1 cellular context compared by ENCODE assay signal in the genomic region with DNA sequence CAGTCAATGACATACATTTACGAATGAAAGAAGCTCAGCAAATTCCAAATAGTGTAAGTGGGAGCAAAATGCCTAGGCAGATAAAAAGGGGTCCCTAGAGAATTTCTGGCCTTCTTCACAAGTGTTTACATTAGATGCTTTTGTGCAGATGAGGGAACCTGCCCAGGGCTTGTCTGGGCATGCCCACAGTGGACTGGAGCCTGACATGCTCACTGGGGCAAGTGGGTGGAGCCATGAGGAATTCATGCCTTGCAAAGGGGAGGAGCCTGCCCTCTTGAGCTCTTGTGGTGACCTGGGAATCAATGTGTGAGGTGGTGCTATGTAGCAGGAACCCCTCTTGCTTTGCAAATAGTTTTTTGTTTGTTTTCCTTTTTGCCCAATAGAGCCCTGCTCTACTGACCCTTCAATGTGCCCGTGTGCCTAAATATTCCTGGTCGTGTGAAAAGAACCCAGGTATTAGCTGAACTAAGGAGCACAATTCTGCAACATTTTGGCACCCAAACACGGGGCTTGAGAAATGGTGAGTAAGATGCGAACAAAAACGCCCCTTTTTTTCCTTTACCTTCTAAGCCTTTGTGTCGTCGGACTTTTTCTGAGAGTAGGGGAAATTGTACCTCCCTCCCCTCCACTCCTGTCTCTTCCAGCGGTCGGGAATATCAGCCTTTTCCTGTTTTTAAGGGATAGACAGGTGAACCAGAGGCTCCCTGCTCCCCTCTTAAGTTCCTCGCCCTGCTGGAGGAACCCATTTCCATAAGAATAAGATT.
TF ChIP-seq lines count a peak whose summit lies in the region.

No MANE protein-coding gene starts in this region.

TF ChIP-seq in H1, 55 proteins besides CTCF, POLR2A, EP300 and RAD21 (continued from another document):
- no peak for TF ChIP-seq MAFK (IDR thresholded peaks at IDR 0.05; ENCODE audit: low read depth, low read length)
- TF ChIP-seq SIX5 (IDR thresholded peaks at IDR 0.05; ENCODE audit: low read depth, low read length): no peak
- no peak for TF ChIP-seq NANOG (IDR thresholded peaks at IDR 0.05; ENCODE audit: insufficient read depth, low read depth, low read length, poor library complexity, severe bottlenecking)
- TF ChIP-seq BRCA1 (IDR thresholded peaks at IDR 0.05; ENCODE audit: low read depth, low read length): no peak
- TF ChIP-seq RXRA (IDR thresholded peaks at IDR 0.05; ENCODE audit: insufficient read depth, low read depth, low read length): no peak
- TF ChIP-seq EZH2 (IDR thresholded peaks at IDR 0.05; ENCODE audit: low read depth, low read length, severe bottlenecking): no peak
- TF ChIP-seq, protein P1, sequence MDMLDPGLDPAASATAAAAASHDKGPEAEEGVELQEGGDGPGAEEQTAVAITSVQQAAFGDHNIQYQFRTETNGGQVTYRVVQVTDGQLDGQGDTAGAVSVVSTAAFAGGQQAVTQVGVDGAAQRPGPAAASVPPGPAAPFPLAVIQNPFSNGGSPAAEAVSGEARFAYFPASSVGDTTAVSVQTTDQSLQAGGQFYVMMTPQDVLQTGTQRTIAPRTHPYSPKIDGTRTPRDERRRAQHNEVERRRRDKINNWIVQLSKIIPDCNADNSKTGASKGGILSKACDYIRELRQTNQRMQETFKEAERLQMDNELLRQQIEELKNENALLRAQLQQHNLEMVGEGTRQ (IDR thresholded peaks at IDR 0.05; ENCODE audit: low read length): no peak
- TF ChIP-seq SP1 (IDR thresholded peaks at IDR 0.05; ENCODE audit: low read depth, low read length): 0 out of 2 replicates have a peak, but pooled peaks have one; percentile 12
- TF ChIP-seq ASH2L (IDR thresholded peaks at IDR 0.05; ENCODE audit: low read length): no peak
- peak; percentile 89 for TF ChIP-seq TAF1 (IDR thresholded peaks at IDR 0.05; ENCODE audit: low read depth, low read length)
- TF ChIP-seq YY1 (IDR thresholded peaks at IDR 0.05; ENCODE audit: low read depth, low read length): no peak
- no peak for TF ChIP-seq ZNF274 (IDR thresholded peaks at IDR 0.05; ENCODE audit: borderline replicate concordance, extremely low read depth, low read length)
- TF ChIP-seq, protein P2, sequence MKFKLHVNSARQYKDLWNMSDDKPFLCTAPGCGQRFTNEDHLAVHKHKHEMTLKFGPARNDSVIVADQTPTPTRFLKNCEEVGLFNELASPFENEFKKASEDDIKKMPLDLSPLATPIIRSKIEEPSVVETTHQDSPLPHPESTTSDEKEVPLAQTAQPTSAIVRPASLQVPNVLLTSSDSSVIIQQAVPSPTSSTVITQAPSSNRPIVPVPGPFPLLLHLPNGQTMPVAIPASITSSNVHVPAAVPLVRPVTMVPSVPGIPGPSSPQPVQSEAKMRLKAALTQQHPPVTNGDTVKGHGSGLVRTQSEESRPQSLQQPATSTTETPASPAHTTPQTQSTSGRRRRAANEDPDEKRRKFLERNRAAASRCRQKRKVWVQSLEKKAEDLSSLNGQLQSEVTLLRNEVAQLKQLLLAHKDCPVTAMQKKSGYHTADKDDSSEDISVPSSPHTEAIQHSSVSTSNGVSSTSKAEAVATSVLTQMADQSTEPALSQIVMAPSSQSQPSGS (IDR thresholded peaks at IDR 0.05; ENCODE audit: low read length): no peak
- no peak for TF ChIP-seq GABPA (IDR thresholded peaks at IDR 0.05; ENCODE audit: borderline replicate concordance, insufficient read depth, low read length)
- TF ChIP-seq CBX8 (IDR thresholded peaks at IDR 0.05; ENCODE audit: borderline replicate concordance, low read depth, low read length): no peak
- TF ChIP-seq CTBP2 (IDR thresholded peaks at IDR 0.05; ENCODE audit: borderline replicate concordance, insufficient read depth, insufficient read length, low read length): no peak
- no peak for TF ChIP-seq CBX5 (IDR thresholded peaks at IDR 0.05; ENCODE audit: low read depth, low read length)
- TF ChIP-seq, protein P3, sequence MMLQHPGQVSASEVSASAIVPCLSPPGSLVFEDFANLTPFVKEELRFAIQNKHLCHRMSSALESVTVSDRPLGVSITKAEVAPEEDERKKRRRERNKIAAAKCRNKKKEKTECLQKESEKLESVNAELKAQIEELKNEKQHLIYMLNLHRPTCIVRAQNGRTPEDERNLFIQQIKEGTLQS (IDR thresholded peaks at IDR 0.05; ENCODE audit: insufficient read depth, low read depth, low read length): no peak
- TF ChIP-seq, protein P4, sequence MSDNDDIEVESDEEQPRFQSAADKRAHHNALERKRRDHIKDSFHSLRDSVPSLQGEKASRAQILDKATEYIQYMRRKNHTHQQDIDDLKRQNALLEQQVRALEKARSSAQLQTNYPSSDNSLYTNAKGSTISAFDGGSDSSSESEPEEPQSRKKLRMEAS (IDR thresholded peaks at IDR 0.05): no peak
- TF ChIP-seq BACH1 (IDR thresholded peaks at IDR 0.05; ENCODE audit: low read length): no peak
- no peak for TF ChIP-seq RBBP5 (IDR thresholded peaks at IDR 0.05; ENCODE audit: borderline replicate concordance, low read depth, low read length)
- TF ChIP-seq, protein P5, sequence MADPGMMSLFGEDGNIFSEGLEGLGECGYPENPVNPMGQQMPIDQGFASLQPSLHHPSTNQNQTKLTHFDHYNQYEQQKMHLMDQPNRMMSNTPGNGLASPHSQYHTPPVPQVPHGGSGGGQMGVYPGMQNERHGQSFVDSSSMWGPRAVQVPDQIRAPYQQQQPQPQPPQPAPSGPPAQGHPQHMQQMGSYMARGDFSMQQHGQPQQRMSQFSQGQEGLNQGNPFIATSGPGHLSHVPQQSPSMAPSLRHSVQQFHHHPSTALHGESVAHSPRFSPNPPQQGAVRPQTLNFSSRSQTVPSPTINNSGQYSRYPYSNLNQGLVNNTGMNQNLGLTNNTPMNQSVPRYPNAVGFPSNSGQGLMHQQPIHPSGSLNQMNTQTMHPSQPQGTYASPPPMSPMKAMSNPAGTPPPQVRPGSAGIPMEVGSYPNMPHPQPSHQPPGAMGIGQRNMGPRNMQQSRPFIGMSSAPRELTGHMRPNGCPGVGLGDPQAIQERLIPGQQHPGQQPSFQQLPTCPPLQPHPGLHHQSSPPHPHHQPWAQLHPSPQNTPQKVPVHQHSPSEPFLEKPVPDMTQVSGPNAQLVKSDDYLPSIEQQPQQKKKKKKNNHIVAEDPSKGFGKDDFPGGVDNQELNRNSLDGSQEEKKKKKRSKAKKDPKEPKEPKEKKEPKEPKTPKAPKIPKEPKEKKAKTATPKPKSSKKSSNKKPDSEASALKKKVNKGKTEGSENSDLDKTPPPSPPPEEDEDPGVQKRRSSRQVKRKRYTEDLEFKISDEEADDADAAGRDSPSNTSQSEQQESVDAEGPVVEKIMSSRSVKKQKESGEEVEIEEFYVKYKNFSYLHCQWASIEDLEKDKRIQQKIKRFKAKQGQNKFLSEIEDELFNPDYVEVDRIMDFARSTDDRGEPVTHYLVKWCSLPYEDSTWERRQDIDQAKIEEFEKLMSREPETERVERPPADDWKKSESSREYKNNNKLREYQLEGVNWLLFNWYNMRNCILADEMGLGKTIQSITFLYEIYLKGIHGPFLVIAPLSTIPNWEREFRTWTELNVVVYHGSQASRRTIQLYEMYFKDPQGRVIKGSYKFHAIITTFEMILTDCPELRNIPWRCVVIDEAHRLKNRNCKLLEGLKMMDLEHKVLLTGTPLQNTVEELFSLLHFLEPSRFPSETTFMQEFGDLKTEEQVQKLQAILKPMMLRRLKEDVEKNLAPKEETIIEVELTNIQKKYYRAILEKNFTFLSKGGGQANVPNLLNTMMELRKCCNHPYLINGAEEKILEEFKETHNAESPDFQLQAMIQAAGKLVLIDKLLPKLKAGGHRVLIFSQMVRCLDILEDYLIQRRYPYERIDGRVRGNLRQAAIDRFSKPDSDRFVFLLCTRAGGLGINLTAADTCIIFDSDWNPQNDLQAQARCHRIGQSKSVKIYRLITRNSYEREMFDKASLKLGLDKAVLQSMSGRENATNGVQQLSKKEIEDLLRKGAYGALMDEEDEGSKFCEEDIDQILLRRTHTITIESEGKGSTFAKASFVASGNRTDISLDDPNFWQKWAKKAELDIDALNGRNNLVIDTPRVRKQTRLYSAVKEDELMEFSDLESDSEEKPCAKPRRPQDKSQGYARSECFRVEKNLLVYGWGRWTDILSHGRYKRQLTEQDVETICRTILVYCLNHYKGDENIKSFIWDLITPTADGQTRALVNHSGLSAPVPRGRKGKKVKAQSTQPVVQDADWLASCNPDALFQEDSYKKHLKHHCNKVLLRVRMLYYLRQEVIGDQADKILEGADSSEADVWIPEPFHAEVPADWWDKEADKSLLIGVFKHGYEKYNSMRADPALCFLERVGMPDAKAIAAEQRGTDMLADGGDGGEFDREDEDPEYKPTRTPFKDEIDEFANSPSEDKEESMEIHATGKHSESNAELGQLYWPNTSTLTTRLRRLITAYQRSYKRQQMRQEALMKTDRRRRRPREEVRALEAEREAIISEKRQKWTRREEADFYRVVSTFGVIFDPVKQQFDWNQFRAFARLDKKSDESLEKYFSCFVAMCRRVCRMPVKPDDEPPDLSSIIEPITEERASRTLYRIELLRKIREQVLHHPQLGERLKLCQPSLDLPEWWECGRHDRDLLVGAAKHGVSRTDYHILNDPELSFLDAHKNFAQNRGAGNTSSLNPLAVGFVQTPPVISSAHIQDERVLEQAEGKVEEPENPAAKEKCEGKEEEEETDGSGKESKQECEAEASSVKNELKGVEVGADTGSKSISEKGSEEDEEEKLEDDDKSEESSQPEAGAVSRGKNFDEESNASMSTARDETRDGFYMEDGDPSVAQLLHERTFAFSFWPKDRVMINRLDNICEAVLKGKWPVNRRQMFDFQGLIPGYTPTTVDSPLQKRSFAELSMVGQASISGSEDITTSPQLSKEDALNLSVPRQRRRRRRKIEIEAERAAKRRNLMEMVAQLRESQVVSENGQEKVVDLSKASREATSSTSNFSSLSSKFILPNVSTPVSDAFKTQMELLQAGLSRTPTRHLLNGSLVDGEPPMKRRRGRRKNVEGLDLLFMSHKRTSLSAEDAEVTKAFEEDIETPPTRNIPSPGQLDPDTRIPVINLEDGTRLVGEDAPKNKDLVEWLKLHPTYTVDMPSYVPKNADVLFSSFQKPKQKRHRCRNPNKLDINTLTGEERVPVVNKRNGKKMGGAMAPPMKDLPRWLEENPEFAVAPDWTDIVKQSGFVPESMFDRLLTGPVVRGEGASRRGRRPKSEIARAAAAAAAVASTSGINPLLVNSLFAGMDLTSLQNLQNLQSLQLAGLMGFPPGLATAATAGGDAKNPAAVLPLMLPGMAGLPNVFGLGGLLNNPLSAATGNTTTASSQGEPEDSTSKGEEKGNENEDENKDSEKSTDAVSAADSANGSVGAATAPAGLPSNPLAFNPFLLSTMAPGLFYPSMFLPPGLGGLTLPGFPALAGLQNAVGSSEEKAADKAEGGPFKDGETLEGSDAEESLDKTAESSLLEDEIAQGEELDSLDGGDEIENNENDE (IDR thresholded peaks at IDR 0.05; ENCODE audit: insufficient replicate concordance, low read length): no peak
- TF ChIP-seq, protein P6, sequence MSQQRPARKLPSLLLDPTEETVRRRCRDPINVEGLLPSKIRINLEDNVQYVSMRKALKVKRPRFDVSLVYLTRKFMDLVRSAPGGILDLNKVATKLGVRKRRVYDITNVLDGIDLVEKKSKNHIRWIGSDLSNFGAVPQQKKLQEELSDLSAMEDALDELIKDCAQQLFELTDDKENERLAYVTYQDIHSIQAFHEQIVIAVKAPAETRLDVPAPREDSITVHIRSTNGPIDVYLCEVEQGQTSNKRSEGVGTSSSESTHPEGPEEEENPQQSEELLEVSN (IDR thresholded peaks at IDR 0.05): no peak
- TF ChIP-seq SP2 (IDR thresholded peaks at IDR 0.05; ENCODE audit: low read length): no peak
- TF ChIP-seq SAP30 (IDR thresholded peaks at IDR 0.05; ENCODE audit: insufficient read depth, insufficient replicate concordance, low read length): no peak
- 0 out of 2 replicates have a peak, but pooled peaks have one; percentile 5 for TF ChIP-seq TEAD4 (IDR thresholded peaks at IDR 0.05; ENCODE audit: low read depth, low read length)
- no peak for TF ChIP-seq RNF2 (IDR thresholded peaks at IDR 0.05; ENCODE audit: borderline replicate concordance, low read depth, low read length, missing control alignments, poor library complexity, severe bottlenecking)
- TF ChIP-seq SP4 (IDR thresholded peaks at IDR 0.05; ENCODE audit: low read length): no peak
- no peak for TF ChIP-seq EGR1 (IDR thresholded peaks at IDR 0.05; ENCODE audit: borderline replicate concordance, low read depth, low read length)
- no peak for TF ChIP-seq SUZ12 (IDR thresholded peaks at IDR 0.05; ENCODE audit: low read length)
- TF ChIP-seq TAF7 (optimal IDR thresholded peaks at IDR 0.05; ENCODE audit: borderline replicate concordance, low read depth, low read length): no peak
- no peak for TF ChIP-seq TCF12 (IDR thresholded peaks at IDR 0.05; ENCODE audit: low read depth, low read length)
- TF ChIP-seq FOSL1 (IDR thresholded peaks at IDR 0.05; ENCODE audit: insufficient read depth, low read depth, low read length): no peak
- no peak for TF ChIP-seq KDM4A (IDR thresholded peaks at IDR 0.05; ENCODE audit: low read depth, low read length, severe bottlenecking)
- peak; percentile 85 for TF ChIP-seq TBP (IDR thresholded peaks at IDR 0.05; ENCODE audit: low read depth, low read length)
- TF ChIP-seq SIN3A (conservative IDR thresholded peaks at IDR 0.05 in 1 of 2, IDR thresholded peaks at IDR 0.05 in 1 of 2; ENCODE audit: low read depth in 1 of 2, low read length in 2 of 2): no peak
- TF ChIP-seq CHD2 (IDR thresholded peaks at IDR 0.05; ENCODE audit: low read length): no peak
- TF ChIP-seq PHF8 (conservative IDR thresholded peaks at IDR 0.05; ENCODE audit: low read depth, low read length): no peak; the same call in 1 of the 2 replicates
- TF ChIP-seq JUN (IDR thresholded peaks at IDR 0.05; ENCODE audit: low read depth, low read length): no peak
- no peak for TF ChIP-seq KDM5A (IDR thresholded peaks at IDR 0.05; ENCODE audit: low read length)
- TF ChIP-seq GTF2F1 (IDR thresholded peaks at IDR 0.05; ENCODE audit: borderline replicate concordance, low read depth, low read length): peak; percentile 65
- TF ChIP-seq CEBPB (IDR thresholded peaks at IDR 0.05; ENCODE audit: low read depth, low read length): no peak
- 0 out of 2 replicates have a peak, but pooled peaks have one; percentile 23 for TF ChIP-seq JUND (IDR thresholded peaks at IDR 0.05; ENCODE audit: low read length)
- TF ChIP-seq POU5F1 (IDR thresholded peaks at IDR 0.05; ENCODE audit: low read depth, low read length): no peak
- no peak for TF ChIP-seq RFX5 (IDR thresholded peaks at IDR 0.05; ENCODE audit: borderline replicate concordance, low read depth, low read length)
- no peak for TF ChIP-seq HDAC6 (IDR thresholded peaks at IDR 0.05; ENCODE audit: low read depth, low read length)
- peak; percentile 97 for TF ChIP-seq POLR2AphosphoS5 (IDR thresholded peaks at IDR 0.05; ENCODE audit: low read depth, low read length)
- no peak; the same call in 1 of the 2 replicates for TF ChIP-seq NRF1 (IDR thresholded peaks at IDR 0.05; ENCODE audit: low read depth, low read length)
TF ChIP-seq in H1: peak in this region for 8.
